Comparison of ENCODE assay signal across 1 cellular context in the genomic region with DNA sequence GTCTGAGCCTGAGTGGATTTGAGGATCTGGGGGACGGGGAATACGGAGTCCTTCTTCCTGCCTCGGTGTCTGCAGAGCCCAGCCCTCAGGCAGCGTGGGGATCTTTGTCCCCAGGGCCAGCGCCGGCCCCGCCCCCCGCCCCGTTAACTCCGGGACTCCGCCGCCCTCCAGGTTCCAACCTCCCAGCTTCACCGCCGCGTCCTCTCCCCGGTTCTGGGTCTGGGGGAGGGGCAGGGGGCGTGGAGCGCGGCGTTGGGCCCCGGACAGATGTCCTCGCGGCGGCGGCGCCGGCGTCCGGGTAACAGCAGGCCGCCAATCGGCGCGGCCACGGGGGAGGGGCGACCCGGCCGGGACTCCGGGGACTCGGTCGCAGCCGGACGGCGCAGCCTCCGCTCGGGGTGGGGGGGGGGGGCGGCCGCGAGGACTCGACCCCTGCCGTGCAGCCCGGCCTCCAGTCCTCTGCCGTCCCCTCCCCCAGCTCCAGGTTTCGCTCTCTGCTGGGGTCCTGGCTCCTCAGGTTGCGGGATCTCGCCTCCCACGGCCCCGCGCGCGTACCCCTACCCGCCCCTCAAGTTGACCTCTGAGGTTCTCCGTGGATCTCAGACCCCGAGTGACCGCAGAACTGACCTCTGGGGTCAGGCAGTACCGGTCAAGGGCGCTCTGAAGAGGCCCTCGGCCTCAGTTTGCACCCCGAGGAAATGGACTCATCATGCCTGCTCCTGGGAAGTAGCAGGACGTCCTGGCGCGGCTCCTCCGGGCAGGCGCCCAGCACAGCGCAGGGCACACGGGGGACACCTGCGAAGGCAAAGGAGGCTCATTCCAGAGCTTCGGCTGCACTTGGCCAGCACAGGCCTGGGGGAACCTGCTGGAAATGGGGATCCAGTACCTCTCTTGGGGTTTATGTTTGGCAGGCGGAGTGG.
TF ChIP-seq lines count a peak whose summit lies in the region.

No MANE protein-coding gene starts in this region.

TF ChIP-seq in K562, 482 proteins besides CTCF, POLR2A, EP300 and RAD21 (continued from another document):
- TF ChIP-seq, protein P1, sequence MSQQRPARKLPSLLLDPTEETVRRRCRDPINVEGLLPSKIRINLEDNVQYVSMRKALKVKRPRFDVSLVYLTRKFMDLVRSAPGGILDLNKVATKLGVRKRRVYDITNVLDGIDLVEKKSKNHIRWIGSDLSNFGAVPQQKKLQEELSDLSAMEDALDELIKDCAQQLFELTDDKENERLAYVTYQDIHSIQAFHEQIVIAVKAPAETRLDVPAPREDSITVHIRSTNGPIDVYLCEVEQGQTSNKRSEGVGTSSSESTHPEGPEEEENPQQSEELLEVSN (IDR thresholded peaks at IDR 0.05; ENCODE audit: borderline replicate concordance in 1 of 2, extremely low read depth in 1 of 2, insufficient read depth in 1 of 2, insufficient read length in 1 of 2, low read depth in 1 of 2, low read length in 1 of 2, poor library complexity in 1 of 2, severe bottlenecking in 1 of 2) = peak in 1 of 2 experiments; percentile 19
- TF ChIP-seq ZNF134 (CRISPR knock-in tag; conservative IDR thresholded peaks at IDR 0.05) = no peak
